ENCODE assay signal across 18 cellular contexts in the genomic region with DNA sequence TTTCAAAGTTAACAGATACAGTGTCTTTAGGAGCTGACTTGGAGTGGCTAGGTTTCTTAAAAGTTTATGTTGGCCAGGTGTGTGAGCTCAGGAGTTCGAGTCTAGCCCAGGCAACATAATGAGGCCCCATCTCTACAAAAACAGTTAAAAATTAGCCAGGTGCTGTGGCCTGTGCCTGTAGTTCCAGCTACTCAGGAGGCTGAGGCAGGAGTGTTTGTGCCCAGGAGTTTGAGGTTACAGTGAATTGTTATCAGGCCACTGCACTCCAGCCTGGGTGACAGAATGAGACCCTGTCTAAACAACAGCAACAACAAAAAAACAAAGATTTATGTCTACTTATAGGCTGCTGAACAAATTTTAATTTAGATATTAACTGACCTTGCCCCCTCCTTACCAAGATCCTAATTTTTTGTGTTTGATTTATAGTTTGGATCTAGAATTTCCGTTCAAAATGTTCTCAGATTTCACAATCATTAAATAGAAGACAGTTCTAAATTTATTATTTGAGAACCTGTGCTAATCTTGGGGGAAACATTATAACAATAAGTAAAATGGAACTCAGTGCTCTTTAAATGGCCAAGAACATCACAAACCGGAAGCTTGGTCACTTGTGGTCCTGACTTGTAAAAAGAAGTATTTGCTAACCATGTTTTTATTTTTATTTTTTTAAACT.
A peak's percentile ranks its signal among the peaks of the same experiment; 100 is the strongest.
DNase-seq lines count a peak whose midpoint lies in the region; ATAC-seq and TF ChIP-seq lines count a peak whose summit lies in the region.
"Had no signal": no experiment of that assay in that cellular context is flagged by ENCODE, and none has a peak within 500 bp of the region (broad histone marks: within the 10 kb centered on the region; RNA-seq: fewer than 3 reads in every experiment).

No MANE protein-coding gene starts in this region.

- TF ChIP-seq POLR2A in upper lobe of left lung (IDR thresholded peaks at IDR 0.05): no peak

- no peak for TF ChIP-seq EP300 in upper lobe of left lung (IDR thresholded peaks at IDR 0.05)

- H3K27ac ChIP-seq in upper lobe of left lung: no peak overlapping the region
- H3K27ac ChIP-seq: 22Rv1, PC-9, SK-N-MC had no signal

- H3K4me1 ChIP-seq in upper lobe of left lung: peaks cover 6 to 27% (median 11%) of the 10 kb centered on the region in 4 donors

- intact Hi-C loops in left colon (cut with DNase I, micrococcal nuclease): no loop called here

- 60 to 80% methylated on average over 3 of the region's 3 CpGs for WGBS in upper lobe of left lung, 2 donors

- no peak overlapping the region for H3K4me3 Mint-ChIP-seq in T-helper 2 cell treated with Interferon-gamma antibody and Interleukin-4, amounts not matched to agents 5 μg/mL and 100 μg/mL, for 36 hours

- no peak for TF ChIP-seq CTCF in upper lobe of left lung (IDR thresholded peaks at IDR 0.05)

- no peak overlapping the region for H3K27ac Mint-ChIP-seq in T-helper 2 cell treated with Interferon-gamma antibody and Interleukin-4, amounts not matched to agents 5 μg/mL and 100 μg/mL, for 36 hours

- DNase-seq in DMS53 (lab: John Stamatoyannopoulos, UW): peak; percentile 4
- DNase-seq in DMS53 treated with DMSO at 0.1 percent for 48 hours (lab: John Stamatoyannopoulos, UW; ENCODE audit: unreplicated experiment): no peak
- peak; percentile 44 for DNase-seq in OCI-M1 (lab: John Stamatoyannopoulos, UW)
- no peak for DNase-seq in left colon
- DNase-seq in renal cortical epithelial cell (ENCODE audit: low read depth): peak; percentile 36
- no peak for DNase-seq in T-helper 2 cell treated with Interferon-gamma antibody and Interleukin-4, amounts not matched to agents 5 μg/mL and 100 μg/mL, for 36 hours (ENCODE audit: low spot score)
- DNase-seq in CD1c-positive myeloid dendritic cell (ENCODE audit: extremely low spot score): no peak
- DNase-seq in upper lobe of left lung: no peak
- DNase-seq: C1 segment of cervical spinal cord, DMS153, NCI-H1436 treated with DMSO at 0.1 percent for 48 hours, NCI-H2081, NCI-H226, NCI-H526, PC-9, T-helper 1 cell had no signal

- peaks cover 1% of the 10 kb centered on the region for H3K36me3 Mint-ChIP-seq in T-helper 2 cell treated with Interferon-gamma antibody and Interleukin-4, amounts not matched to agents 5 μg/mL and 100 μg/mL, for 36 hours (ENCODE audit: low read depth)

- no peaks in the 10 kb centered on the region for H3K27me3 ChIP-seq in upper lobe of left lung

- no peaks in the 10 kb centered on the region for H3K27me3 Mint-ChIP-seq in T-helper 2 cell treated with Interferon-gamma antibody and Interleukin-4, amounts not matched to agents 5 μg/mL and 100 μg/mL, for 36 hours (ENCODE audit: low read depth)

- H3K4me3 ChIP-seq in upper lobe of left lung: no peak overlapping the region
- H3K4me3 ChIP-seq: PC-9, SK-N-MC had no signal

- H3K4me1 Mint-ChIP-seq in T-helper 2 cell treated with Interferon-gamma antibody and Interleukin-4, amounts not matched to agents 5 μg/mL and 100 μg/mL, for 36 hours (ENCODE audit: low read depth): peaks cover 8% of the 10 kb centered on the region

- H3K9me3 ChIP-seq in upper lobe of left lung: no peaks in the 10 kb centered on the region

- no peaks in the 10 kb centered on the region for H3K36me3 ChIP-seq in upper lobe of left lung

- ATAC-seq in left colon (peak; percentile 33), upper lobe of left lung (ENCODE audit: low FRiP score in 2 of 2) (no peak)

- no peaks in the 10 kb centered on the region for H3K9me3 Mint-ChIP-seq in T-helper 2 cell treated with Interferon-gamma antibody and Interleukin-4, amounts not matched to agents 5 μg/mL and 100 μg/mL, for 36 hours

Comparison
In these comparisons a context has a peak if more than half of its experiments do, and no peak if none do; other contexts are left out.
1. DNase-seq: peak in DMS53 (single experiment), OCI-M1 (single experiment) and renal cortical epithelial cell (single experiment); none in DMS53 treated with DMSO at 0.1 percent for 48 hours (single experiment), left colon (0 of 2), T-helper 2 cell treated with Interferon-gamma antibody and Interleukin-4, amounts not matched to agents 5 μg/mL and 100 μg/mL, for 36 hours (single experiment), CD1c-positive myeloid dendritic cell (single experiment) and upper lobe of left lung (0 of 2).